Comparison of ENCODE assay signal across 15 cellular contexts in genomic region chr20:34997171-34997570, GRCh38. TPM values are rescaled to one million over a fixed set of nuclear protein-coding genes. Genes with fewer than 3 reads are reported as not detected.
DNase-seq lines count a peak whose midpoint lies in the region; ATAC-seq and TF ChIP-seq lines count a peak whose summit lies in the region.
"Had no signal": no experiment of that assay in that cellular context is flagged by ENCODE, and none has a peak within 500 bp of the region (broad histone marks: within the 10 kb centered on the region; RNA-seq: fewer than 3 reads in every experiment).

No MANE protein-coding gene starts in this region.

- H3K9me3 Mint-ChIP-seq in endothelial cell (ENCODE audit: unreplicated experiment), result no peaks in the 10 kb centered on the region
- H3K9me3 Mint-ChIP-seq: activated T-cell treated with anti-CD3 and anti-CD28 coated beads, Interleukin-2, amount 50 U/mL, for 4 hours; natural killer cell treated with Interleukin-12 subunit alpha and Interleukin-12 subunit beta and Interleukin-15 and Interleukin-18, amount 100 ng/mL, for 72 hours had no signal

- peaks cover 5% of the 10 kb centered on the region for H3K4me1 Mint-ChIP-seq in endothelial cell (ENCODE audit: unreplicated experiment)

- TF ChIP-seq POLR2A in transverse colon (IDR thresholded peaks at IDR 0.05), result no peak

- peaks cover 16% of the 10 kb centered on the region for H3K27me3 Mint-ChIP-seq in endothelial cell (ENCODE audit: unreplicated experiment)
- H3K27me3 Mint-ChIP-seq: natural killer cell treated with Interleukin-12 subunit alpha and Interleukin-12 subunit beta and Interleukin-15 and Interleukin-18, amount 100 ng/mL, for 72 hours had no signal

- in situ Hi-C loops in transverse colon (cut with MboI; ENCODE audit: low pct_ligation_motif_present in 1 of 4, low pct_unique_long_range_greater_than_20kb in 1 of 4, low sequenced_read_pairs in 3 of 4), result no loop called here

- ATAC-seq in Right ventricle myocardium inferior, result peak; percentile 9

- no peaks in the 10 kb centered on the region for H3K27me3 ChIP-seq in transverse colon
- H3K27me3 ChIP-seq: brain microvascular endothelial cell had no signal

- WGBS in transverse colon (ENCODE audit: low coverage in 1 of 2), 2 donors, result 37% methylated on average over 37 of the region's 39 CpGs; no CpG with 5 or more reads in 1 of the 2 donors

- no peak overlapping the region for H3K27ac Mint-ChIP-seq in endothelial cell (ENCODE audit: unreplicated experiment)

- no peaks in the 10 kb centered on the region for H3K9me3 ChIP-seq in transverse colon

- H3K4me1 ChIP-seq in transverse colon, result peaks cover 0 to 13% (median 10%) of the 10 kb centered on the region in 4 donors

- H3K36me3 Mint-ChIP-seq in endothelial cell (ENCODE audit: low read depth, unreplicated experiment), result peaks cover 33% of the 10 kb centered on the region
- H3K36me3 Mint-ChIP-seq: natural killer cell treated with Interleukin-12 subunit alpha and Interleukin-12 subunit beta and Interleukin-15 and Interleukin-18, amount 100 ng/mL, for 72 hours had no signal

- TF ChIP-seq CTCF in endothelial cell (IDR thresholded peaks at IDR 0.05; ENCODE audit: unreplicated experiment) (no peak), transverse colon (IDR thresholded peaks at IDR 0.05) (no peak)

- no peak for TF ChIP-seq EP300 in transverse colon (IDR thresholded peaks at IDR 0.05; ENCODE audit: low read depth)

- DNase-seq in Right ventricle myocardium inferior (ENCODE audit: missing footprints), result peak; percentile 70
- DNase-seq in cardiac septum (ENCODE audit: low spot score), result no peak
- no peak for DNase-seq in endothelial cell (ENCODE audit: low spot score)
- DNase-seq in midbrain (lab: John Stamatoyannopoulos, UW), result peak; percentile 44
- DNase-seq in transverse colon, result peak; percentile 61
- no peak for DNase-seq in NCI-H446 treated with DMSO at 0.1 percent for 48 hours (lab: John Stamatoyannopoulos, UW)
- no peak for DNase-seq in stimulated activated CD4-positive, alpha-beta T cell treated with anti-CD3 and anti-CD28 coated beads, Interleukin-4, amount 100 ng/mL, for 1 hour
- no peak for DNase-seq in islet precursor cell
- DNase-seq: activated T-cell treated with anti-CD3 and anti-CD28 coated beads, Interleukin-2, amount 50 U/mL, for 4 hours; brain microvascular endothelial cell; GOT3; NCI-H1105; NCI-H69; SHP77 treated with DMSO at 0.1 percent for 48 hours had no signal

- peaks cover 0 to 19% (median 8%) of the 10 kb centered on the region in 4 donors for H3K36me3 ChIP-seq in transverse colon

- intact Hi-C loops in Right ventricle myocardium inferior (cut with DNase I) (no loop called here), cardiac septum (cut with DNase I) (no loop called here), transverse colon (cut with DNase I; ENCODE audit: low total_unique reads) (no loop called here)

- H3K4me3 Mint-ChIP-seq in endothelial cell (ENCODE audit: unreplicated experiment), result peak overlapping the region; percentile 38
- H3K4me3 Mint-ChIP-seq: natural killer cell treated with Interleukin-12 subunit alpha and Interleukin-12 subunit beta and Interleukin-15 and Interleukin-18, amount 100 ng/mL, for 72 hours had no signal

- H3K27ac ChIP-seq in transverse colon, result peak overlapping the region in 1 of 4 donors; percentile 13
- H3K27ac ChIP-seq: brain microvascular endothelial cell had no signal

- H3K4me3 ChIP-seq in transverse colon, result no peak overlapping the region

RNA-seq across cellular contexts. Expression of gene MYH7B, which starts 41.5 kb away (rescaled TPM):
- total RNA-seq in Right ventricle myocardium inferior, result 230 TPM
- 238 TPM for total RNA-seq in cardiac septum
- 0.51 TPM for total RNA-seq in endothelial cell (ENCODE audit: unreplicated experiment)
- total RNA-seq in transverse colon, result under 1 TPM; 0.20 to 0.75 (median 0.52) TPM

RNA-seq across cellular contexts. Expression of gene GSS, which starts 41.6 kb away (rescaled TPM):
- total RNA-seq in Right ventricle myocardium inferior (17.6 TPM), cardiac septum (27.5 TPM), endothelial cell (ENCODE audit: unreplicated experiment) (48.3 TPM), transverse colon (100 to 1,000 TPM; 125 to 364 (median 129) TPM)

Comparison
In these comparisons a context has a peak if more than half of its experiments do, and no peak if none do; other contexts are left out.
1. DNase-seq: peak in Right ventricle myocardium inferior (single experiment), midbrain (single experiment) and transverse colon (single experiment); none in cardiac septum (single experiment), endothelial cell (single experiment), NCI-H446 treated with DMSO at 0.1 percent for 48 hours (single experiment), stimulated activated CD4-positive, alpha-beta T cell treated with anti-CD3 and anti-CD28 coated beads, Interleukin-4, amount 100 ng/mL, for 1 hour (single experiment) and islet precursor cell (single experiment).
2. RNA of gene MYH7B, which starts 41.5 kb away (total RNA-seq): 238 TPM in cardiac septum (single experiment) and 230 TPM in Right ventricle myocardium inferior (single experiment); 0.20 to 0.75 TPM in transverse colon and 0.51 TPM in endothelial cell (single experiment); every median in the first group is over 100 times any median in the second.